7 cellular contexts compared by ENCODE assay signal in the genomic region with DNA sequence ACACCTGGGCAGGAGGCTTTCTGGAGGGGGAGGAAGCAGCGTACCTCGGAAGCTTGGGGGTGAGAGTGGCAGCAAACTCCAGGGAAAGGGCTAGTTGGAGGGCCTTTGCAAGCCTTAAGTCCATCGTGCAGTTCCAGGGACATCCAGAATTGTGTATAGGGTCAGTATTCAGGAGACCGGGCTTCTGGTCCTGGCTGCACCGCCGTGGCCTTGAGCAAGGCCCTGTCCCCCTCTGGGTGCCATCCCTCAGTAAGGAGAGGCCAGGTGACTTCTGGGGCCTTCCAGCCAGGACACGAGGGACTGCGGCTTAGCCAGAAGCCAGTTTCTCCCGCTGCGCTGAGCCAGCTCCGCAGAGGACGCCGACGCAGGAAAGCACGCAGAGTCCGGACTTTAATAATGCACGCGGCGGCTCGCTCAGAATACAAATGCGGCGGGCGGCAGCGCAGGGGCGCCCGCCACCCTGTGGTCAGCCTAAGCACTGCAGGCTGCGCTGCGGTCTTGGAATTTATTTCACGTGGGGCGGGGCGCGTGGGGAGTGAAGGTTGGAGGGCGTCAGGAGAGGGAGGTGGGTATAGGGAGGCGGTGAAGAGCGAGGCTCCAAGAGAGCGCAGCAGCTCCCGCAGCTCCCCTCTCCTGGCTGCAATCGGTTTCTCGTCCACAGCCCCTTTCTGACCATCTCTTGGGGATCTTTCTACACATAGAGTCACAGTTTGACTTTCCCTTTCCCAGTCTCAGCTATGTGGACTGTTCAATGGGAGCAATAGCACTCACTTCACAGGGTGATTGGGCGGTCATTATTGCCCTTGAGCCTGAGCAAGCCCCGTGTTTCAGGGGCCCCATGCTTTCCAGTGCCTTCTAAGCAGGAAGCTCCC.
A peak's percentile ranks its signal among the peaks of the same experiment; 100 is the strongest.
DNase-seq lines count a peak whose midpoint lies in the region; ATAC-seq, FAIRE-seq and TF ChIP-seq lines count a peak whose summit lies in the region.

No MANE protein-coding gene starts in this region.

- peak; percentile 86 for DNase-seq in HEK293T (ENCODE audit: extremely low spot score)
- peak; percentile 60 for DNase-seq in NAMALWA (ENCODE audit: low spot score)
- DNase-seq in T-helper 22 cell (ENCODE audit: low read depth) = peak; percentile 1
- DNase-seq in K562 (ENCODE audit: extremely low read depth in 1 of 4, low spot score in 3 of 4) = peak; percentile 70 to 73 (median 71)
- DNase-seq in spleen = peak; percentile 89

- TF ChIP-seq POLR2A in K562 (conservative IDR thresholded peaks at IDR 0.05) (no peak), spleen (IDR thresholded peaks at IDR 0.05) (no peak)

- POLR2A ChIA-PET in HEK293T (lab: Yijun Ruan, JAX) (interaction anchor here (0.7 kb wide), 1 partner anchor 305 kb away, joined by 3 read pairs; no protein-coding TSS in a partner anchor), K562 (lab: Yijun Ruan, JAX) (interaction anchor here (0.6 to 1.2 kb wide), 3 partner anchors 300 to 406 kb away, joined by 3 read pairs; no protein-coding TSS in a partner anchor)

- H3K9me1 ChIP-seq in K562 (ENCODE audit: control insufficient read depth, insufficient read depth, low read length) = no peaks in the 10 kb centered on the region

- H3K4me3 ChIP-seq in K562 = no peak overlapping the region
- H3K4me3 ChIP-seq in iPS-18c (ENCODE audit: insufficient read depth, low read depth, low read length) = peak overlapping the region; percentile 4; the same call in 1 of the 2 replicates
- H3K4me3 ChIP-seq in spleen = peak overlapping the region in 1 of 8 donors; percentile 30

- in situ Hi-C loops in K562 (cut with MboI) = loop anchor here (10.0 kb wide), 1 partner anchor 308 kb away; no protein-coding TSS in a partner anchor

- no peaks in the 10 kb centered on the region for H3K36me3 ChIP-seq in K562 (ENCODE audit: control insufficient read depth, insufficient read depth, low read length)
- H3K36me3 ChIP-seq in spleen = no peaks in the 10 kb centered on the region

- H3K27me3 ChIP-seq in K562 (ENCODE audit: control insufficient read depth in 2 of 2, insufficient read depth in 2 of 2, low read length in 2 of 2) (peaks cover 0 to 12% of the 10 kb centered on the region in 2 experiments; a peak in 3 of 5 replicates), spleen (replicated peaks in 1 of 7) (peaks cover 0 to 11% (median 0%) of the 10 kb centered on the region in 7 donors)

- intact Hi-C loops in K562 (cut with micrococcal nuclease) = loop anchor here (1.0 kb wide), 2 partner anchors 310 to 315 kb away; no protein-coding TSS in a partner anchor
- intact Hi-C loops in spleen (cut with DNase I; ENCODE audit: low total_unique reads) = loop anchor here (5.0 kb wide), 1 partner anchor 310 kb away; no protein-coding TSS in a partner anchor

- H4K20me1 ChIP-seq in K562 (replicated peaks; ENCODE audit: control insufficient read depth, insufficient read depth, low read length) = no peaks in the 10 kb centered on the region

- H3K79me2 ChIP-seq in K562 (ENCODE audit: control insufficient read depth, insufficient read depth, low read length) = no peaks in the 10 kb centered on the region

- ATAC-seq in K562 = peak; percentile 98

- BruUV-seq in K562 (replicated peaks; lab: Mats Ljungman, UMichigan) = no TSS peak

- peak; percentile 85 to 91 for TF ChIP-seq RAD21 in K562 (CRISPR knock-in tag; conservative IDR thresholded peaks at IDR 0.05 in 1 of 2, IDR thresholded peaks at IDR 0.05 in 1 of 2)

- H3K27ac ChIP-seq in K562 (ENCODE audit: extremely low read depth, low read depth, low read length) (no peak overlapping the region), spleen (no peak overlapping the region)

- H2AFZ ChIP-seq in K562 (ENCODE audit: low read depth, low read length) = peak overlapping the region; percentile 93

- H3K9ac ChIP-seq in K562 (ENCODE audit: insufficient read depth in 1 of 2, low read depth in 2 of 2, low read length in 2 of 2) = peak overlapping the region; percentile 39 to 91; a peak in 3 of 4 replicates

- 11% methylated on average over 24 of the region's 41 CpGs for WGBS in K562 (ENCODE audit: insufficient coverage, low coverage, missing lambda C conversion rate)
- WGBS in spleen, 5 donors = 3 to 17% (median 10%) methylated on average over 6 to 41 of the region's 41 CpGs

- H3K4me2 ChIP-seq in K562 (ENCODE audit: insufficient read depth, low read length) = peak overlapping the region; percentile 62; the same call in 1 of the 2 replicates

- CTCF ChIA-PET in HEK293T (lab: Yijun Ruan, JAX) = interaction anchor here (0.6 to 4.9 kb wide), 6 partner anchors 29 to 320 kb away, joined by 3 to 52 read pairs (median 3); no protein-coding TSS in a partner anchor
- CTCF ChIA-PET in K562 (lab: Yijun Ruan, JAX; ENCODE audit: low intra/inter-chr PET ratio) = interaction anchor here (0.6 to 2.6 kb wide), 3 partner anchors 91 to 310 kb away, joined by 4 to 17 read pairs (median 6); no protein-coding TSS in a partner anchor

- TF ChIP-seq EP300 in K562 (IDR thresholded peaks at IDR 0.05; ENCODE audit: low read length) = no peak

- H3K4me1 ChIP-seq in K562 (replicated peaks in 1 of 2; ENCODE audit: control insufficient read depth in 2 of 2, insufficient read depth in 2 of 2, low read length in 2 of 2) = peaks cover 0 to 7% of the 10 kb centered on the region in 2 experiments; a peak in 2 of 5 replicates
- H3K4me1 ChIP-seq in spleen = peaks cover 0 to 9% (median 6%) of the 10 kb centered on the region in 6 donors

- TF ChIP-seq CTCF in GM12873 (IDR thresholded peaks at IDR 0.05; ENCODE audit: insufficient read depth, low read depth, low read length, missing control alignments) (peak; percentile 82), K562 (IDR thresholded peaks at IDR 0.05 in 2 of 3, conservative IDR thresholded peaks at IDR 0.05 in 1 of 3; ENCODE audit: insufficient read depth in 2 of 3, low read depth in 1 of 3, low read length in 3 of 3) (peak; percentile 85 to 91 (median 88)), spleen (IDR thresholded peaks at IDR 0.05 in 8 of 11, conservative IDR thresholded peaks at IDR 0.05 in 3 of 11) (peak; percentile 82 to 92 (median 85))

- no peak for FAIRE-seq in K562 (lab: Jason Lieb, UNC)

- H3K9me3 ChIP-seq in K562 (replicated peaks; ENCODE audit: control insufficient read depth, insufficient read depth, low read depth, low read length) (no peaks in the 10 kb centered on the region), iPS-18c (ENCODE audit: control insufficient read depth, insufficient read depth, low read length) (peaks cover 5% of the 10 kb centered on the region), spleen (no peaks in the 10 kb centered on the region)

TF ChIP-seq in HEK293T, 16 proteins besides CTCF, POLR2A, EP300 and RAD21:
- TF ChIP-seq L3MBTL2 (conservative IDR thresholded peaks at IDR 0.05) = peak; percentile 92
- TF ChIP-seq NFRKB (IDR thresholded peaks at IDR 0.05) = no peak

TF ChIP-seq in K562, 482 proteins besides CTCF, POLR2A, EP300 and RAD21 (continues in another document):
- TF ChIP-seq, protein P1, sequence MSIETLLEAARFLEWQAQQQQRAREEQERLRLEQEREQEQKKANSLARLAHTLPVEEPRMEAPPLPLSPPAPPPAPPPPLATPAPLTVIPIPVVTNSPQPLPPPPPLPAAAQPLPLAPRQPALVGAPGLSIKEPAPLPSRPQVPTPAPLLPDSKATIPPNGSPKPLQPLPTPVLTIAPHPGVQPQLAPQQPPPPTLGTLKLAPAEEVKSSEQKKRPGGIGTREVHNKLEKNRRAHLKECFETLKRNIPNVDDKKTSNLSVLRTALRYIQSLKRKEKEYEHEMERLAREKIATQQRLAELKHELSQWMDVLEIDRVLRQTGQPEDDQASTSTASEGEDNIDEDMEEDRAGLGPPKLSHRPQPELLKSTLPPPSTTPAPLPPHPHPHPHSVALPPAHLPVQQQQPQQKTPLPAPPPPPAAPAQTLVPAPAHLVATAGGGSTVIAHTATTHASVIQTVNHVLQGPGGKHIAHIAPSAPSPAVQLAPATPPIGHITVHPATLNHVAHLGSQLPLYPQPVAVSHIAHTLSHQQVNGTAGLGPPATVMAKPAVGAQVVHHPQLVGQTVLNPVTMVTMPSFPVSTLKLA (conservative IDR thresholded peaks at IDR 0.05) = peak; percentile 33 to 53; a peak in 2 of 4 replicates
- peak; percentile 70 for TF ChIP-seq CXXC5 (CRISPR knock-in tag; IDR thresholded peaks at IDR 0.05)
- no peak for TF ChIP-seq ATF7 (IDR thresholded peaks at IDR 0.05)
- peak; percentile 7 for TF ChIP-seq TBP (optimal IDR thresholded peaks at IDR 0.05; ENCODE audit: low read depth, low read length)
- TF ChIP-seq PTBP1 (IDR thresholded peaks at IDR 0.05; ENCODE audit: low read depth, low read length) = no peak
- TF ChIP-seq ZNF609 (CRISPR knock-in tag; IDR thresholded peaks at IDR 0.05; ENCODE audit: borderline replicate concordance) = no peak

Comparison
In these comparisons a context has a peak if more than half of its experiments do, and no peak if none do; other contexts are left out.
1. DNase-seq: peak in every context shown above with its lines; median percentile 89 in spleen; 86 in HEK293T; 71 in K562; 60 in NAMALWA; 1 in T-helper 22 cell.